1 cellular context compared by ENCODE assay signal in the genomic region with DNA sequence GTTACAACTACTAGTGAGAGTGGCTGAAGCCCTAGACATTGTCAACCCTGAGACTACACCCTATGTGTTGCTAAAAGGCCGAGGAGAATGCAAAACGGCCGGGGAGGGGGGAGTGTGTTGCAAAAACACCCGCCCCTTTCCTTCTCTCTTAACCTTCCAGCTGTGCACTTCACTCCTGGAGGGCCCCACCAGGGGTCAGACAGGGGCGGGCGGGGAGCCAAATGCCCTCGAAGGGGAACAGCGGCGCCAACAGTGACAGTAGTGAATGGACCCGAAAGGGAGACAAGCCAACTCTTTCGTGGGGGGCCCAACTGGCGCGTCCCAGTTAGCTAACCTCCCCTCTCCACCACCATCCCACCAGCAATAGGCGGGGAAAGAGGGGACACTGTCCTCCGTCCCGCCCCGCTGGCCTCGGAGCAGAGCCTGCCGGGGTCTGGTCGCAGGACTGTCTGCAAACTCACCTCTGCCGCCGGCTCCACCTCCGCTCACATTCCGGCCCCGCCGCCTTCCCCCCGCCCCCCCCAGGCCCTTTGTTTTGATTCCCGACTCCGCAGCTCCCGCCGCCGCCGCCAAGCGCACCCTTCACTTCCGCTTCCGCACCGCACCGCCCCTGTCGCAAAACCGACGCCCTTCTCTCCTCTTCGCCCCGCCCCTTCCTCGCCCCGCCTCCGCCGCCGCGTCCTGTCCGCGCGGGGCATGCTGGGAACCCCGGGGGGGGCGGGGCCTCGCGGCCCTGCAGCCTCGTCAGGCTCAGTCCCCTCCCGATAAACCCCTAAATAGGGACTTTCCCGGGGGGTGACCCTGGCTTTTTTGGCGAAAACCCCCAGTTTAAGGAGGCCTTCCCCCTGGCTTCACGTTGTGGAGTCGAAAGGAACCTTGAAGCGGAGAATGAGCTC.
TF ChIP-seq lines count a peak whose summit lies in the region.

MARF1 (minus strand) TSS at position 598 of the 896 bp plus-strand sequence. CDS start 3,921 bp downstream, outside the sequence.

TF ChIP-seq in K562, 482 proteins besides CTCF, POLR2A, EP300 and RAD21 (continued from another document and continues in another):
- TF ChIP-seq, protein P1, sequence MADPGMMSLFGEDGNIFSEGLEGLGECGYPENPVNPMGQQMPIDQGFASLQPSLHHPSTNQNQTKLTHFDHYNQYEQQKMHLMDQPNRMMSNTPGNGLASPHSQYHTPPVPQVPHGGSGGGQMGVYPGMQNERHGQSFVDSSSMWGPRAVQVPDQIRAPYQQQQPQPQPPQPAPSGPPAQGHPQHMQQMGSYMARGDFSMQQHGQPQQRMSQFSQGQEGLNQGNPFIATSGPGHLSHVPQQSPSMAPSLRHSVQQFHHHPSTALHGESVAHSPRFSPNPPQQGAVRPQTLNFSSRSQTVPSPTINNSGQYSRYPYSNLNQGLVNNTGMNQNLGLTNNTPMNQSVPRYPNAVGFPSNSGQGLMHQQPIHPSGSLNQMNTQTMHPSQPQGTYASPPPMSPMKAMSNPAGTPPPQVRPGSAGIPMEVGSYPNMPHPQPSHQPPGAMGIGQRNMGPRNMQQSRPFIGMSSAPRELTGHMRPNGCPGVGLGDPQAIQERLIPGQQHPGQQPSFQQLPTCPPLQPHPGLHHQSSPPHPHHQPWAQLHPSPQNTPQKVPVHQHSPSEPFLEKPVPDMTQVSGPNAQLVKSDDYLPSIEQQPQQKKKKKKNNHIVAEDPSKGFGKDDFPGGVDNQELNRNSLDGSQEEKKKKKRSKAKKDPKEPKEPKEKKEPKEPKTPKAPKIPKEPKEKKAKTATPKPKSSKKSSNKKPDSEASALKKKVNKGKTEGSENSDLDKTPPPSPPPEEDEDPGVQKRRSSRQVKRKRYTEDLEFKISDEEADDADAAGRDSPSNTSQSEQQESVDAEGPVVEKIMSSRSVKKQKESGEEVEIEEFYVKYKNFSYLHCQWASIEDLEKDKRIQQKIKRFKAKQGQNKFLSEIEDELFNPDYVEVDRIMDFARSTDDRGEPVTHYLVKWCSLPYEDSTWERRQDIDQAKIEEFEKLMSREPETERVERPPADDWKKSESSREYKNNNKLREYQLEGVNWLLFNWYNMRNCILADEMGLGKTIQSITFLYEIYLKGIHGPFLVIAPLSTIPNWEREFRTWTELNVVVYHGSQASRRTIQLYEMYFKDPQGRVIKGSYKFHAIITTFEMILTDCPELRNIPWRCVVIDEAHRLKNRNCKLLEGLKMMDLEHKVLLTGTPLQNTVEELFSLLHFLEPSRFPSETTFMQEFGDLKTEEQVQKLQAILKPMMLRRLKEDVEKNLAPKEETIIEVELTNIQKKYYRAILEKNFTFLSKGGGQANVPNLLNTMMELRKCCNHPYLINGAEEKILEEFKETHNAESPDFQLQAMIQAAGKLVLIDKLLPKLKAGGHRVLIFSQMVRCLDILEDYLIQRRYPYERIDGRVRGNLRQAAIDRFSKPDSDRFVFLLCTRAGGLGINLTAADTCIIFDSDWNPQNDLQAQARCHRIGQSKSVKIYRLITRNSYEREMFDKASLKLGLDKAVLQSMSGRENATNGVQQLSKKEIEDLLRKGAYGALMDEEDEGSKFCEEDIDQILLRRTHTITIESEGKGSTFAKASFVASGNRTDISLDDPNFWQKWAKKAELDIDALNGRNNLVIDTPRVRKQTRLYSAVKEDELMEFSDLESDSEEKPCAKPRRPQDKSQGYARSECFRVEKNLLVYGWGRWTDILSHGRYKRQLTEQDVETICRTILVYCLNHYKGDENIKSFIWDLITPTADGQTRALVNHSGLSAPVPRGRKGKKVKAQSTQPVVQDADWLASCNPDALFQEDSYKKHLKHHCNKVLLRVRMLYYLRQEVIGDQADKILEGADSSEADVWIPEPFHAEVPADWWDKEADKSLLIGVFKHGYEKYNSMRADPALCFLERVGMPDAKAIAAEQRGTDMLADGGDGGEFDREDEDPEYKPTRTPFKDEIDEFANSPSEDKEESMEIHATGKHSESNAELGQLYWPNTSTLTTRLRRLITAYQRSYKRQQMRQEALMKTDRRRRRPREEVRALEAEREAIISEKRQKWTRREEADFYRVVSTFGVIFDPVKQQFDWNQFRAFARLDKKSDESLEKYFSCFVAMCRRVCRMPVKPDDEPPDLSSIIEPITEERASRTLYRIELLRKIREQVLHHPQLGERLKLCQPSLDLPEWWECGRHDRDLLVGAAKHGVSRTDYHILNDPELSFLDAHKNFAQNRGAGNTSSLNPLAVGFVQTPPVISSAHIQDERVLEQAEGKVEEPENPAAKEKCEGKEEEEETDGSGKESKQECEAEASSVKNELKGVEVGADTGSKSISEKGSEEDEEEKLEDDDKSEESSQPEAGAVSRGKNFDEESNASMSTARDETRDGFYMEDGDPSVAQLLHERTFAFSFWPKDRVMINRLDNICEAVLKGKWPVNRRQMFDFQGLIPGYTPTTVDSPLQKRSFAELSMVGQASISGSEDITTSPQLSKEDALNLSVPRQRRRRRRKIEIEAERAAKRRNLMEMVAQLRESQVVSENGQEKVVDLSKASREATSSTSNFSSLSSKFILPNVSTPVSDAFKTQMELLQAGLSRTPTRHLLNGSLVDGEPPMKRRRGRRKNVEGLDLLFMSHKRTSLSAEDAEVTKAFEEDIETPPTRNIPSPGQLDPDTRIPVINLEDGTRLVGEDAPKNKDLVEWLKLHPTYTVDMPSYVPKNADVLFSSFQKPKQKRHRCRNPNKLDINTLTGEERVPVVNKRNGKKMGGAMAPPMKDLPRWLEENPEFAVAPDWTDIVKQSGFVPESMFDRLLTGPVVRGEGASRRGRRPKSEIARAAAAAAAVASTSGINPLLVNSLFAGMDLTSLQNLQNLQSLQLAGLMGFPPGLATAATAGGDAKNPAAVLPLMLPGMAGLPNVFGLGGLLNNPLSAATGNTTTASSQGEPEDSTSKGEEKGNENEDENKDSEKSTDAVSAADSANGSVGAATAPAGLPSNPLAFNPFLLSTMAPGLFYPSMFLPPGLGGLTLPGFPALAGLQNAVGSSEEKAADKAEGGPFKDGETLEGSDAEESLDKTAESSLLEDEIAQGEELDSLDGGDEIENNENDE (IDR thresholded peaks at IDR 0.05; ENCODE audit: low read depth, low read length): no peak
- TF ChIP-seq NCOA4 (IDR thresholded peaks at IDR 0.05; ENCODE audit: partially characterized antibody) (no peak), TGIF2 (CRISPR knock-in tag; IDR thresholded peaks at IDR 0.05) (no peak), RBFOX2 (IDR thresholded peaks at IDR 0.05; ENCODE audit: low read depth, low read length) (peak; percentile 91), MCM2 (IDR thresholded peaks at IDR 0.05; ENCODE audit: low read depth) (no peak), NFXL1 (CRISPR knock-in tag; IDR thresholded peaks at IDR 0.05) (no peak), ZNF77 (CRISPR knock-in tag; IDR thresholded peaks at IDR 0.05) (no peak), NFIC (IDR thresholded peaks at IDR 0.05) (peak; percentile 97), MXD1 (CRISPR knock-in tag; IDR thresholded peaks at IDR 0.05; ENCODE audit: borderline replicate concordance, poor library complexity, severe bottlenecking) (no peak), NUFIP1 (IDR thresholded peaks at IDR 0.05; ENCODE audit: partially characterized antibody) (no peak), ZNF512 (tag; IDR thresholded peaks at IDR 0.05) (no peak), ZNF717 (CRISPR knock-in tag; IDR thresholded peaks at IDR 0.05) (no peak), NONO (IDR thresholded peaks at IDR 0.05; ENCODE audit: low read depth in 2 of 2, low read length in 1 of 2) (peak in 1 of 2 experiments; percentile 98; a peak in 3 of 4 replicates), CREB3 (tag; conservative IDR thresholded peaks at IDR 0.05; ENCODE audit: low read depth) (no peak), ZNF583 (CRISPR knock-in tag; IDR thresholded peaks at IDR 0.05) (no peak), JUND (IDR thresholded peaks at IDR 0.05; ENCODE audit: borderline replicate concordance, low read depth, low read length) (peak; percentile 6), JUND (tag; IDR thresholded peaks at IDR 0.05; ENCODE audit: borderline replicate concordance, low read depth, low read length) (no peak; the same call in 2 of the 3 replicates), FOSL1 (tag; conservative IDR thresholded peaks at IDR 0.05) (0 out of 2 replicates have a peak, but pooled peaks have one; percentile 35), ZNF561 (CRISPR knock-in tag; conservative IDR thresholded peaks at IDR 0.05) (0 out of 2 replicates have a peak, but pooled peaks have one; percentile 47), MCM5 (IDR thresholded peaks at IDR 0.05; ENCODE audit: low read depth) (no peak), TEAD1 (CRISPR knock-in tag; IDR thresholded peaks at IDR 0.05) (peak; percentile 43 to 84; a peak in 2 of 4 replicates), ZNF277 (CRISPR knock-in tag; IDR thresholded peaks at IDR 0.05; ENCODE audit: borderline replicate concordance) (no peak), SIN3B (IDR thresholded peaks at IDR 0.05; ENCODE audit: low read depth) (peak; percentile 54; the same call in 1 of the 2 replicates), IRF2 (CRISPR knock-in tag; IDR thresholded peaks at IDR 0.05) (no peak), AFF4 (CRISPR knock-in tag; IDR thresholded peaks at IDR 0.05) (no peak), PRMT5 (CRISPR knock-in tag; IDR thresholded peaks at IDR 0.05) (no peak), ZNF143 (CRISPR knock-in tag; IDR thresholded peaks at IDR 0.05) (peak; percentile 82), MED1 (CRISPR knock-in tag; IDR thresholded peaks at IDR 0.05; ENCODE audit: borderline replicate concordance) (no peak), RFX5 (IDR thresholded peaks at IDR 0.05; ENCODE audit: low read depth, low read length) (no peak), MAFK (IDR thresholded peaks at IDR 0.05; ENCODE audit: low read length) (no peak), ARHGAP35 (IDR thresholded peaks at IDR 0.05; ENCODE audit: partially characterized antibody) (no peak)
- TF ChIP-seq, protein P2, sequence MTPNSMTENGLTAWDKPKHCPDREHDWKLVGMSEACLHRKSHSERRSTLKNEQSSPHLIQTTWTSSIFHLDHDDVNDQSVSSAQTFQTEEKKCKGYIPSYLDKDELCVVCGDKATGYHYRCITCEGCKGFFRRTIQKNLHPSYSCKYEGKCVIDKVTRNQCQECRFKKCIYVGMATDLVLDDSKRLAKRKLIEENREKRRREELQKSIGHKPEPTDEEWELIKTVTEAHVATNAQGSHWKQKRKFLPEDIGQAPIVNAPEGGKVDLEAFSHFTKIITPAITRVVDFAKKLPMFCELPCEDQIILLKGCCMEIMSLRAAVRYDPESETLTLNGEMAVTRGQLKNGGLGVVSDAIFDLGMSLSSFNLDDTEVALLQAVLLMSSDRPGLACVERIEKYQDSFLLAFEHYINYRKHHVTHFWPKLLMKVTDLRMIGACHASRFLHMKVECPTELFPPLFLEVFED (CRISPR knock-in tag; conservative IDR thresholded peaks at IDR 0.05): no peak
